ENCODE assay signal across 1 cellular context in genomic region chr10:36096571-36096970, GRCh38.
TF ChIP-seq lines count a peak whose summit lies in the region.

No MANE protein-coding gene starts in this region.

TF ChIP-seq in SK-N-SH, 30 proteins besides CTCF, POLR2A, EP300 and RAD21 (continued from another document):
- TF ChIP-seq USF1 (IDR thresholded peaks at IDR 0.05; ENCODE audit: borderline replicate concordance, low read depth) (no peak), EZH2phosphoT487 (IDR thresholded peaks at IDR 0.05; ENCODE audit: borderline replicate concordance, low read depth) (no peak), FOXM1 (IDR thresholded peaks at IDR 0.05; ENCODE audit: low read depth) (no peak), FOSL2 (IDR thresholded peaks at IDR 0.05; ENCODE audit: borderline replicate concordance, low read depth) (no peak), RFX5 (IDR thresholded peaks at IDR 0.05; ENCODE audit: low read length) (no peak), CHD2 (IDR thresholded peaks at IDR 0.05; ENCODE audit: low read length, partially characterized antibody) (no peak), IRF3 (IDR thresholded peaks at IDR 0.05; ENCODE audit: low read depth, low read length) (no peak), TCF12 (IDR thresholded peaks at IDR 0.05) (no peak), FOXJ3 (CRISPR knock-in tag; IDR thresholded peaks at IDR 0.05) (no peak), ELF1 (IDR thresholded peaks at IDR 0.05) (no peak), NFIC (IDR thresholded peaks at IDR 0.05; ENCODE audit: borderline replicate concordance) (no peak), PBX3 (IDR thresholded peaks at IDR 0.05) (no peak), POLR2AphosphoS5 (IDR thresholded peaks at IDR 0.05; ENCODE audit: low read depth, low read length) (no peak), RCOR1 (IDR thresholded peaks at IDR 0.05; ENCODE audit: low read length) (no peak)
